Comparison of ENCODE assay signal across 22 cellular contexts in the genomic region with DNA sequence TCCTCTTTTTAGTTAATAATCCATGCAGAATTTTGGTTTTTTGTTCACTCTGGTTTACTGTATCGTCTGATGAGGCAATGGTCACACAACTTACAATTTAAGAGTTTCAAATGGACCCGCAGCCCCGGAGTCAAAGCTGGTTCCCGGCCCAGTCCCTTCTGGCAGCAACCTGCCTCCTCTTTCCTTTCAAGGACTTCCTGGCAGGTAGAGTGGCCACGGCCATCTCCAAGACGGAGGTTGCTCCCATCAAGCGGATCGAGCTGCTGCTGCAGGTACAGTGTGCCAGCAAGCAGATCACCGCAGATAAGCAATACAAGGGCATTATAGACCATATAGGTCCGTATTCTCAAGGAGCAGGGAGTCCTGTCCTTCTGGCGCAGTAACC.
A peak's percentile ranks its signal among the peaks of the same experiment; 100 is the strongest.
DNase-seq lines count a peak whose midpoint lies in the region; ATAC-seq and TF ChIP-seq lines count a peak whose summit lies in the region.
"Had no signal": no experiment of that assay in that cellular context is flagged by ENCODE, and none has a peak within 500 bp of the region (broad histone marks: within the 10 kb centered on the region; RNA-seq: fewer than 3 reads in every experiment).

No MANE protein-coding gene starts in this region.

- peak overlapping the region; percentile 51 for H2BK5ac ChIP-seq in IMR-90 (ENCODE audit: low read depth, low read length, poor library complexity, severe bottlenecking)

- TF ChIP-seq RAD21 in IMR-90 (IDR thresholded peaks at IDR 0.05; ENCODE audit: low read length) = no peak

- H3K4me1 ChIP-seq in BLaER1 (peaks cover 38% of the 10 kb centered on the region), IMR-90 (ENCODE audit: control insufficient read depth, insufficient read depth, low read length) (peaks cover 6% of the 10 kb centered on the region), gastroesophageal sphincter (peaks cover 0 to 5% (median 0%) of the 10 kb centered on the region in 3 donors)
- H3K4me1 ChIP-seq: Caco-2, pancreas, Peyer's patch had no signal

- peak overlapping the region; percentile 66 for H3K4ac ChIP-seq in IMR-90 (ENCODE audit: low read depth, low read length)

- H3K23ac ChIP-seq in IMR-90 (ENCODE audit: low read depth, low read length) = no peak overlapping the region

- no peak overlapping the region for H2AFZ ChIP-seq in IMR-90 (replicated peaks; ENCODE audit: low read length, poor library complexity)

- H3K4me3 ChIP-seq in BLaER1 (no peak overlapping the region), IMR-90 (ENCODE audit: insufficient read depth, low read depth, low read length) (no peak overlapping the region), gastroesophageal sphincter (no peak overlapping the region), skin epidermis (no peak overlapping the region)
- H3K4me3 ChIP-seq: pancreas, Peyer's patch had no signal

- intact Hi-C loops in IMR-90 (cut with micrococcal nuclease) = loop anchor here (2.0 kb wide), 2 partner anchors 13 to 217 kb away; no protein-coding TSS in a partner anchor

- H3K27me3 Mint-ChIP-seq in stimulated activated memory B cell treated with anti-CD40 and anti-IgM and Interleukin-4, amounts not matched to agents 10 μg/mL and 1 μg/mL and 100 μg/mL, for 72 hours = no peaks in the 10 kb centered on the region
- H3K27me3 Mint-ChIP-seq in T-helper 17 cell = no peaks in the 10 kb centered on the region
- H3K27me3 Mint-ChIP-seq: activated naive CD8-positive, alpha-beta T cell treated with anti-CD3 and anti-CD28 coated beads for 36 hours; dendritic cell treated with granulocyte-macrophage colony-stimulating factor and Interleukin-4, amounts not matched to agents 40 ng/mL and 50 ng/mL, for 4 days; memory B cell; naive B cell had no signal

- H3K9me3 ChIP-seq in BLaER1 = peaks cover 13% of the 10 kb centered on the region
- H3K9me3 ChIP-seq in IMR-90 (ENCODE audit: control insufficient read depth, insufficient read depth, low read length) = no peaks in the 10 kb centered on the region
- no peaks in the 10 kb centered on the region for H3K9me3 ChIP-seq in gastroesophageal sphincter
- no peaks in the 10 kb centered on the region for H3K9me3 ChIP-seq in T-helper 17 cell (ENCODE audit: control insufficient read depth, low read length, poor library complexity, severe bottlenecking)
- H3K9me3 ChIP-seq: Caco-2, pancreas, Peyer's patch had no signal

- no peak for DNase-seq in IMR-90
- no peak for DNase-seq in SW480 (ENCODE audit: low spot score)
- no peak for DNase-seq in T-helper 17 cell
- DNase-seq: activated naive CD8-positive, alpha-beta T cell treated with anti-CD3 and anti-CD28 coated beads for 36 hours; Caco-2; naive B cell; NCI-H1092; NCI-H2081; NK-92 treated with Interleukin-12 subunit alpha and Interleukin-12 subunit beta, amount 100 ng/mL, for 24 hours; pancreas; stimulated activated CD4-positive, alpha-beta T cell treated with anti-CD3 and anti-CD28 coated beads, Interleukin-1b, Interleukin-23, amount 100 ng/mL, for 48 hours; stimulated activated naive CD4-positive, alpha-beta T cell; T-helper 9 cell had no signal

- POLR2A ChIA-PET in IMR-90 (lab: Charles Lee; ENCODE audit: unreplicated experiment) = no interaction called here

- H3K4me2 ChIP-seq in BLaER1 (peak overlapping the region; percentile 81), IMR-90 (ENCODE audit: low read depth, low read length) (peak overlapping the region; percentile 12; the same call in 1 of the 2 replicates)

- peak overlapping the region; percentile 55 for H3K14ac ChIP-seq in IMR-90 (replicated peaks; ENCODE audit: low read depth, low read length)

- TF ChIP-seq CTCF in IMR-90 (conservative IDR thresholded peaks at IDR 0.05; ENCODE audit: low read depth, low read length) (no peak), gastroesophageal sphincter (IDR thresholded peaks at IDR 0.05) (no peak)

- H3K27ac Mint-ChIP-seq in stimulated activated memory B cell treated with anti-CD40 and anti-IgM and Interleukin-4, amounts not matched to agents 10 μg/mL and 1 μg/mL and 100 μg/mL, for 72 hours = no peak overlapping the region
- no peak overlapping the region for H3K27ac Mint-ChIP-seq in T-helper 17 cell
- H3K27ac Mint-ChIP-seq: activated naive CD8-positive, alpha-beta T cell treated with anti-CD3 and anti-CD28 coated beads for 36 hours; dendritic cell treated with granulocyte-macrophage colony-stimulating factor and Interleukin-4, amounts not matched to agents 40 ng/mL and 50 ng/mL, for 4 days; memory B cell had no signal

- H4K91ac ChIP-seq in IMR-90 (ENCODE audit: insufficient read depth, low read depth, low read length) = peak overlapping the region; percentile 45; the same call in 1 of the 2 replicates

- H4K20me1 ChIP-seq in BLaER1 (no peaks in the 10 kb centered on the region), IMR-90 (ENCODE audit: insufficient read depth, low read length) (no peaks in the 10 kb centered on the region)

- H3K9me1 ChIP-seq in IMR-90 (ENCODE audit: insufficient read depth, low read length) = peaks cover 9% of the 10 kb centered on the region

- ATAC-seq in IMR-90 (ENCODE audit: low read depth) (no peak), gastroesophageal sphincter (no peak), HG03439 (IDR thresholded peaks at IDR 0.05; ENCODE audit: unreplicated experiment) (no peak), T-helper 17 cell (no peak)
- no peak for ATAC-seq in stimulated activated memory B cell treated with anti-CD40 and anti-IgM and Interleukin-4, amounts not matched to agents 10 μg/mL and 1 μg/mL and 100 μg/mL, for 72 hours
- ATAC-seq: activated CD4-positive, CD25-positive, alpha-beta regulatory T cell treated with anti-CD3 and anti-CD28 coated beads, Interleukin-2, amount 50 U/mL, for 24 hours had no signal

- dilution Hi-C loops in IMR-90 (cut with HindIII; ENCODE audit: low sequenced_read_pairs, unreplicated experiment) = no loop called here

- peak overlapping the region; percentile 66 for H3K18ac ChIP-seq in IMR-90 (ENCODE audit: low read depth, low read length)

- no peaks in the 10 kb centered on the region for H3K9me3 Mint-ChIP-seq in stimulated activated memory B cell treated with anti-CD40 and anti-IgM and Interleukin-4, amounts not matched to agents 10 μg/mL and 1 μg/mL and 100 μg/mL, for 72 hours
- H3K9me3 Mint-ChIP-seq: dendritic cell treated with granulocyte-macrophage colony-stimulating factor and Interleukin-4, amounts not matched to agents 40 ng/mL and 50 ng/mL, for 4 days; memory B cell had no signal

- no peaks in the 10 kb centered on the region for H3K27me3 ChIP-seq in BLaER1
- no peaks in the 10 kb centered on the region for H3K27me3 ChIP-seq in IMR-90 (ENCODE audit: control insufficient read depth, insufficient read depth, low read length)
- no peaks in the 10 kb centered on the region for H3K27me3 ChIP-seq in gastroesophageal sphincter
- H3K27me3 ChIP-seq: pancreas, Peyer's patch had no signal

- H3K27ac ChIP-seq in BLaER1 (peak overlapping the region; percentile 69), IMR-90 (ENCODE audit: insufficient read depth, low read length) (peak overlapping the region; percentile 75), gastroesophageal sphincter (peak overlapping the region in 3 of 4 donors; percentile 22 to 45 (median 26)), skin epidermis (peak overlapping the region in 11 of 21 experiments; percentile 6 to 58 (median 30))
- H3K27ac ChIP-seq: pancreas had no signal

- H3K9ac ChIP-seq in BLaER1 (no peak overlapping the region), IMR-90 (ENCODE audit: low read depth, low read length) (no peak overlapping the region)

- peak overlapping the region; percentile 42 for H2BK20ac ChIP-seq in IMR-90 (ENCODE audit: low read depth, low read length)

- no peak overlapping the region for H3K56ac ChIP-seq in IMR-90 (ENCODE audit: extremely low read depth, insufficient read depth, low read length)

- peak overlapping the region; percentile 53 for H4K5ac ChIP-seq in IMR-90 (ENCODE audit: low read depth, low read length)

- TF ChIP-seq POLR2A in IMR-90 (IDR thresholded peaks at IDR 0.05; ENCODE audit: low read depth, low read length) (no peak), gastroesophageal sphincter (IDR thresholded peaks at IDR 0.05) (no peak)

- H3K36me3 ChIP-seq in BLaER1 (no peaks in the 10 kb centered on the region), IMR-90 (ENCODE audit: control insufficient read depth, insufficient read depth, low read length) (no peaks in the 10 kb centered on the region), gastroesophageal sphincter (no peaks in the 10 kb centered on the region)
- H3K36me3 ChIP-seq: pancreas, Peyer's patch had no signal

- H3K36me3 Mint-ChIP-seq in stimulated activated memory B cell treated with anti-CD40 and anti-IgM and Interleukin-4, amounts not matched to agents 10 μg/mL and 1 μg/mL and 100 μg/mL, for 72 hours = no peaks in the 10 kb centered on the region
- no peaks in the 10 kb centered on the region for H3K36me3 Mint-ChIP-seq in T-helper 17 cell (ENCODE audit: low read depth)
- H3K36me3 Mint-ChIP-seq: activated naive CD8-positive, alpha-beta T cell treated with anti-CD3 and anti-CD28 coated beads for 36 hours; memory B cell; naive B cell had no signal

- H3K4me1 Mint-ChIP-seq in stimulated activated memory B cell treated with anti-CD40 and anti-IgM and Interleukin-4, amounts not matched to agents 10 μg/mL and 1 μg/mL and 100 μg/mL, for 72 hours = no peaks in the 10 kb centered on the region
- no peaks in the 10 kb centered on the region for H3K4me1 Mint-ChIP-seq in T-helper 17 cell
- H3K4me1 Mint-ChIP-seq: memory B cell, naive B cell had no signal

- peak overlapping the region in 1 of 2 experiments; percentile 38; a peak in 1 of 4 replicates for H4K8ac ChIP-seq in IMR-90 (ENCODE audit: low read depth in 2 of 2, low read length in 2 of 2)

- no peak for TF ChIP-seq EP300 in gastroesophageal sphincter (IDR thresholded peaks at IDR 0.05)

- no peak overlapping the region for H3K4me3 Mint-ChIP-seq in stimulated activated memory B cell treated with anti-CD40 and anti-IgM and Interleukin-4, amounts not matched to agents 10 μg/mL and 1 μg/mL and 100 μg/mL, for 72 hours
- H3K4me3 Mint-ChIP-seq in T-helper 17 cell = no peak overlapping the region
- H3K4me3 Mint-ChIP-seq: activated naive CD8-positive, alpha-beta T cell treated with anti-CD3 and anti-CD28 coated beads for 36 hours; dendritic cell treated with granulocyte-macrophage colony-stimulating factor and Interleukin-4, amounts not matched to agents 40 ng/mL and 50 ng/mL, for 4 days; memory B cell; naive B cell had no signal

- H2BK120ac ChIP-seq in IMR-90 (ENCODE audit: low read depth, low read length) = peak overlapping the region; percentile 66

- BruUV-seq in IMR-90 (replicated peaks; lab: Mats Ljungman, UMichigan) = no TSS peak

- H3K79me1 ChIP-seq in IMR-90 (ENCODE audit: low read depth in 1 of 2, low read length in 2 of 2) = no peaks in the 10 kb centered on the region

- peak overlapping the region; percentile 45; the same call in 1 of the 3 replicates for H2BK15ac ChIP-seq in IMR-90 (ENCODE audit: low read depth, low read length)

- CTCF ChIA-PET in IMR-90 (lab: Yijun Ruan, JAX) = interaction anchor here (1.6 kb wide), 1 partner anchor 15 kb away, joined by 7 read pairs; no protein-coding TSS in a partner anchor

- peak overlapping the region; percentile 98 for H2AK5ac ChIP-seq in IMR-90 (ENCODE audit: low read depth, low read length)

- 98% methylated on average over 6 of the region's 11 CpGs; no CpG with 5 or more reads in 1 of the 2 experiments for WGBS in IMR-90 (ENCODE audit: extremely low coverage in 2 of 2, insufficient read length in 1 of 2), 2 experiments
- WGBS in gastroesophageal sphincter (ENCODE audit: low coverage in 1 of 2), 2 donors = 76 to 92% methylated on average over 7 to 8 of the region's 11 CpGs

- in situ Hi-C loops in IMR-90 (cut with MboI; ENCODE audit: low sequenced_read_pairs) = no loop called here

- peak overlapping the region; percentile 19 for H2AK9ac ChIP-seq in IMR-90 (replicated peaks; ENCODE audit: low read depth, low read length, poor library complexity)
